22 cellular contexts compared by ENCODE assay signal in genomic region chr13:93744886-93745285, GRCh38.
DNase-seq lines count a peak whose midpoint lies in the region; FAIRE-seq and TF ChIP-seq lines count a peak whose summit lies in the region.
"Had no signal": no experiment of that assay in that cellular context is flagged by ENCODE, and none has a peak within 500 bp of the region (broad histone marks: within the 10 kb centered on the region; RNA-seq: fewer than 3 reads in every experiment).

No MANE protein-coding gene starts in this region.

- H4K20me1 ChIP-seq in H1 (replicated peaks in 1 of 2; ENCODE audit: control insufficient read depth in 1 of 2, insufficient read depth in 2 of 2, low read length in 2 of 2) = no peaks in the 10 kb centered on the region
- H4K20me1 ChIP-seq: BLaER1 treated with 17β-estradiol and CSF1 and Interleukin-3, amounts not matched to agents 10 nM and 100 nM had no signal

- H2BK20ac ChIP-seq in H1 (ENCODE audit: low read length) = no peak overlapping the region

- H2BK5ac ChIP-seq in H1 (ENCODE audit: low read depth, low read length) = no peak overlapping the region

- no peak overlapping the region for H2BK15ac ChIP-seq in H1 (ENCODE audit: low read length)

- no peak overlapping the region for H3K4ac ChIP-seq in H1 (replicated peaks; ENCODE audit: insufficient read length, low read depth, low read length)

- TF ChIP-seq CTCF in H1 (IDR thresholded peaks at IDR 0.05; ENCODE audit: control extremely low read depth in 1 of 3, insufficient read depth in 1 of 3, low read depth in 1 of 3, low read length in 3 of 3) (no peak), WERI-Rb-1 (IDR thresholded peaks at IDR 0.05; ENCODE audit: low read depth, low read length) (no peak)

- WGBS in H1 (ENCODE audit: extremely low coverage in 1 of 2, insufficient coverage in 1 of 2, insufficient read length in 1 of 2, insufficient replicate concordance in 2 of 2, low coverage in 1 of 2, low lambda C conversion rate in 2 of 2, missing lambda C conversion rate in 1 of 2), 2 experiments = 23% methylated on average over 1 of the region's 1 CpG; no CpG with 5 or more reads in 1 of the 2 experiments
- no CpG with 5 or more reads among the region's 1 CpG for WGBS in iPS DF 6.9 (ENCODE audit: insufficient coverage, insufficient read length)

- H3K36me3 ChIP-seq in H7 (replicated peaks; ENCODE audit: control insufficient read depth, insufficient read depth, low read length) (no peaks in the 10 kb centered on the region), H1 (ENCODE audit: control insufficient read depth in 2 of 4, insufficient read depth in 4 of 4, low read length in 3 of 4) (no peaks in the 10 kb centered on the region), iPS DF 6.9 (ENCODE audit: control insufficient read depth, insufficient read depth, low read length) (no peaks in the 10 kb centered on the region), WERI-Rb-1 (no peaks in the 10 kb centered on the region)
- H3K36me3 ChIP-seq: BE2C; BLaER1 treated with 17β-estradiol and CSF1 and Interleukin-3, amounts not matched to agents 10 nM and 100 nM had no signal

- no peak for TF ChIP-seq EP300 in H1 (IDR thresholded peaks at IDR 0.05; ENCODE audit: borderline replicate concordance in 1 of 2, low read depth in 2 of 2, low read length in 2 of 2)

- no peak overlapping the region for H4K5ac ChIP-seq in H1 (ENCODE audit: insufficient read length, low read depth, low read length)

- H3K56ac ChIP-seq in H1 (replicated peaks; ENCODE audit: insufficient read length, low read depth, low read length) = no peak overlapping the region

- TF ChIP-seq RAD21 in H1 (IDR thresholded peaks at IDR 0.05 in 1 of 2, conservative IDR thresholded peaks at IDR 0.05 in 1 of 2; ENCODE audit: low read depth in 2 of 2, low read length in 2 of 2) = no peak

- no peak for FAIRE-seq in H1 (lab: Jason Lieb, UNC)
- FAIRE-seq: A549, D721Med, GM12878, GM18507 had no signal

- DNase-seq in H7 = peak; percentile 5
- no peak for DNase-seq in H1 (ENCODE audit: low read depth in 1 of 2, low spot score in 2 of 2)
- peak; percentile 27 for DNase-seq in iPS DF 6.9 (ENCODE audit: low read depth, low spot score)
- no peak for DNase-seq in WERI-Rb-1
- DNase-seq in NCI-H1694 (lab: John Stamatoyannopoulos, UW) = no peak
- no peak for DNase-seq in activated CD4-positive, CD25-positive, alpha-beta regulatory T cell treated with anti-CD3 and anti-CD28 coated beads, Interleukin-2, amount 50 U/mL, for 72 hours
- DNase-seq: 8988T; ACHN; AML-193; BE2C; CD4-positive, alpha-beta T cell; CD8-positive, alpha-beta memory T cell; DMS 273 treated with DMSO at 0.1 percent for 48 hours; DMS79; EL; GDM1; GM23248 had no signal

- no peaks in the 10 kb centered on the region for H3K79me2 ChIP-seq in H1 (ENCODE audit: control insufficient read depth in 1 of 2, insufficient read depth in 2 of 2, low read length in 2 of 2)

- H2AK5ac ChIP-seq in H1 (ENCODE audit: low read depth, low read length) = 0 out of 2 replicates have a peak overlapping the region, but pooled peaks have one; percentile 46

- H4K8ac ChIP-seq in H1 (ENCODE audit: extremely low read depth, insufficient read depth, low read length) = no peak overlapping the region

- H3K27me3 ChIP-seq in H7 (ENCODE audit: control insufficient read depth, insufficient read depth, low read length) (no peaks in the 10 kb centered on the region), H1 (replicated peaks in 1 of 4; ENCODE audit: control insufficient read depth in 3 of 4, extremely low read depth in 1 of 4, insufficient read depth in 3 of 4, low read length in 3 of 4) (no peaks in the 10 kb centered on the region), iPS DF 6.9 (ENCODE audit: control insufficient read depth, insufficient read depth, low read length) (no peaks in the 10 kb centered on the region), WERI-Rb-1 (ENCODE audit: insufficient read depth, low read depth, severe bottlenecking) (no peaks in the 10 kb centered on the region)
- H3K27me3 ChIP-seq: BE2C; BLaER1 treated with 17β-estradiol and CSF1 and Interleukin-3, amounts not matched to agents 10 nM and 100 nM had no signal

- no peak for TF ChIP-seq POLR2A in H1 (IDR thresholded peaks at IDR 0.05; ENCODE audit: control extremely low read depth in 1 of 2, low read depth in 2 of 2, low read length in 2 of 2)

- H3K4me3 ChIP-seq in H7 (ENCODE audit: insufficient read depth, low read depth, low read length) (no peak overlapping the region), H1 (ENCODE audit: extremely low read depth in 1 of 4, insufficient read depth in 2 of 4, low read depth in 3 of 4, low read length in 4 of 4) (no peak overlapping the region), iPS DF 6.9 (ENCODE audit: low read length) (no peak overlapping the region), WERI-Rb-1 (ENCODE audit: low read depth, low read length) (no peak overlapping the region)
- H3K4me3 ChIP-seq: A549; BLaER1 treated with 17β-estradiol and CSF1 and Interleukin-3, amounts not matched to agents 10 nM and 100 nM; GM12878; GM23248 had no signal

- no peaks in the 10 kb centered on the region for H3K79me1 ChIP-seq in H1 (ENCODE audit: low read depth, low read length)

- no peaks in the 10 kb centered on the region; a peak in 1 of 7 replicates for H3K4me1 ChIP-seq in H1 (replicated peaks in 1 of 4; ENCODE audit: control insufficient read depth in 3 of 4, insufficient read depth in 4 of 4, low read length in 3 of 4)
- no peaks in the 10 kb centered on the region for H3K4me1 ChIP-seq in iPS DF 6.9 (ENCODE audit: control insufficient read depth, insufficient read depth, low read length)
- H3K4me1 ChIP-seq: A549; BLaER1 treated with 17β-estradiol and CSF1 and Interleukin-3, amounts not matched to agents 10 nM and 100 nM had no signal

- H2BK120ac ChIP-seq in H1 (replicated peaks; ENCODE audit: low read depth, low read length) = no peak overlapping the region

- no peak overlapping the region for H3K9ac ChIP-seq in H1 (replicated peaks in 1 of 4; ENCODE audit: extremely low read depth in 1 of 4, low read depth in 3 of 4, low read length in 3 of 4)
- H3K9ac ChIP-seq: BLaER1 treated with 17β-estradiol and CSF1 and Interleukin-3, amounts not matched to agents 10 nM and 100 nM; GM23248 had no signal

- CTCF ChIA-PET in H1 (lab: Charles Lee; ENCODE audit: partially characterized antibody) = interaction anchor here (1.1 kb wide), 1 partner anchor 448 kb away, joined by 3 read pairs; no protein-coding TSS in a partner anchor

- no peak overlapping the region for H3K14ac ChIP-seq in H1 (ENCODE audit: insufficient read length)

- no peak overlapping the region for H3K23ac ChIP-seq in H1 (ENCODE audit: insufficient read length)

- no peak overlapping the region for H4K91ac ChIP-seq in H1 (replicated peaks; ENCODE audit: insufficient read length, low read length)

- POLR2A ChIA-PET in H1 (lab: Charles Lee; ENCODE audit: partially characterized antibody) = no interaction called here

- no peak overlapping the region for H3K18ac ChIP-seq in H1 (ENCODE audit: extremely low read depth, low read length)

- no peak overlapping the region for H2BK12ac ChIP-seq in H1 (ENCODE audit: low read depth, low read length)

- no peaks in the 10 kb centered on the region for H3K9me3 ChIP-seq in H1 (ENCODE audit: insufficient read depth in 2 of 2, low read depth in 1 of 2, low read length in 1 of 2)
- no peaks in the 10 kb centered on the region; the same call in 1 of the 2 replicates for H3K9me3 ChIP-seq in iPS DF 6.9 (ENCODE audit: control insufficient read depth, insufficient read depth, low read length)
- H3K9me3 ChIP-seq in WERI-Rb-1 (ENCODE audit: severe bottlenecking) = no peaks in the 10 kb centered on the region
- H3K9me3 ChIP-seq: A549; BE2C; BLaER1 treated with 17β-estradiol and CSF1 and Interleukin-3, amounts not matched to agents 10 nM and 100 nM had no signal

- H3K23me2 ChIP-seq in H1 (ENCODE audit: low read depth, low read length) = no peaks in the 10 kb centered on the region; the same call in 1 of the 2 replicates

- H3K27ac ChIP-seq in H1 (ENCODE audit: low read depth, low read length) (no peak overlapping the region), iPS DF 6.9 (ENCODE audit: low read length) (no peak overlapping the region), WERI-Rb-1 (no peak overlapping the region)
- H3K27ac ChIP-seq: A549; BLaER1 treated with 17β-estradiol and CSF1 and Interleukin-3, amounts not matched to agents 10 nM and 100 nM; GM23248 had no signal

- peak overlapping the region in 1 of 2 experiments; percentile 20; a peak in 1 of 4 replicates for H3K4me2 ChIP-seq in H1 (ENCODE audit: insufficient read depth in 1 of 2, low read depth in 2 of 2, low read length in 2 of 2)
- H3K4me2 ChIP-seq: A549; BLaER1 treated with 17β-estradiol and CSF1 and Interleukin-3, amounts not matched to agents 10 nM and 100 nM had no signal

- no peak overlapping the region for H2AFZ ChIP-seq in H1 (ENCODE audit: low read length)
- H2AFZ ChIP-seq: GM23248 had no signal

TF ChIP-seq in H1, 55 proteins besides CTCF, POLR2A, EP300 and RAD21 (continues in another document):
- TF ChIP-seq KDM1A (IDR thresholded peaks at IDR 0.05; ENCODE audit: borderline replicate concordance, low read length) (no peak), SIRT6 (IDR thresholded peaks at IDR 0.05; ENCODE audit: low read length) (no peak), TEAD4 (IDR thresholded peaks at IDR 0.05; ENCODE audit: low read depth, low read length) (no peak), SIN3A (conservative IDR thresholded peaks at IDR 0.05 in 1 of 2, IDR thresholded peaks at IDR 0.05 in 1 of 2; ENCODE audit: low read depth in 1 of 2, low read length in 2 of 2) (no peak), RXRA (IDR thresholded peaks at IDR 0.05; ENCODE audit: insufficient read depth, low read depth, low read length) (no peak), MAX (IDR thresholded peaks at IDR 0.05) (no peak)

Comparison
In these comparisons a context has a peak if more than half of its experiments do, and no peak if none do; other contexts are left out.
1. DNase-seq: peak in H7 (single experiment) and iPS DF 6.9 (single experiment); none in H1 (0 of 2), WERI-Rb-1 (single experiment), NCI-H1694 (single experiment) and activated CD4-positive, CD25-positive, alpha-beta regulatory T cell treated with anti-CD3 and anti-CD28 coated beads, Interleukin-2, amount 50 U/mL, for 72 hours (single experiment).